Comparison of ENCODE assay signal across 12 cellular contexts in genomic region chr4:76435689-76436176, GRCh38. TPM values are rescaled to one million over a fixed set of nuclear protein-coding genes. Genes with fewer than 3 reads are reported as not detected.
DNase-seq lines count a peak whose midpoint lies in the region; ATAC-seq and TF ChIP-seq lines count a peak whose summit lies in the region.
"Had no signal": no experiment of that assay in that cellular context is flagged by ENCODE, and none has a peak within 500 bp of the region (broad histone marks: within the 10 kb centered on the region; RNA-seq: fewer than 3 reads in every experiment).

No MANE protein-coding gene starts in this region.

- peak overlapping the region; percentile 77 for H3K4me2 ChIP-seq in osteoblast (ENCODE audit: insufficient read depth, low read length)

- peaks cover 6% of the 10 kb centered on the region for H3K4me1 Mint-ChIP-seq in T-helper 17 cell
- H3K4me1 Mint-ChIP-seq: activated CD4-positive, alpha-beta T cell treated with anti-CD3 and anti-CD28 coated beads, Interleukin-2, amount 10 ng/mL, durations not matched to agents 7 days and 5 days had no signal

- DNase-seq in AG09319 (ENCODE audit: extremely low read depth, low read depth): no peak
- DNase-seq in ascending aorta (ENCODE audit: low spot score in 2 of 2): no peak
- no peak for DNase-seq in left ventricle myocardium superior
- DNase-seq in osteoblast (ENCODE audit: insufficient read length, low spot score, missing footprints): no peak
- DNase-seq in T-helper 17 cell: no peak
- no peak for DNase-seq in activated T-cell treated with anti-CD3 and anti-CD28 coated beads, Interleukin-2, amount 50 U/mL, for 48 hours
- DNase-seq: activated CD4-positive, alpha-beta T cell treated with anti-CD3 and anti-CD28 coated beads, Interleukin-2, amount 10 ng/mL, durations not matched to agents 7 days and 5 days; NCI-H2171 treated with DMSO at 0.1 percent for 48 hours; SIG-M5 had no signal

- peaks cover 4% of the 10 kb centered on the region for H3K36me3 Mint-ChIP-seq in T-helper 17 cell (ENCODE audit: low read depth)
- H3K36me3 Mint-ChIP-seq: activated naive CD4-positive, alpha-beta T cell treated with anti-CD3 and anti-CD28 coated beads, Interleukin-2, amount 50 U/mL, for 24 hours had no signal

- H3K9me3 ChIP-seq in ascending aorta: no peaks in the 10 kb centered on the region
- no peaks in the 10 kb centered on the region for H3K9me3 ChIP-seq in osteoblast (ENCODE audit: low read depth, low read length)
- H3K9me3 ChIP-seq in T-helper 17 cell (ENCODE audit: control insufficient read depth, low read length, poor library complexity, severe bottlenecking): no peaks in the 10 kb centered on the region

- H4K20me1 ChIP-seq in osteoblast (ENCODE audit: insufficient read depth, low read length): no peaks in the 10 kb centered on the region

- H3K4me3 Mint-ChIP-seq in T-helper 17 cell: no peak overlapping the region
- H3K4me3 Mint-ChIP-seq: activated CD4-positive, alpha-beta T cell treated with anti-CD3 and anti-CD28 coated beads, Interleukin-2, amount 10 ng/mL, durations not matched to agents 7 days and 5 days; activated naive CD4-positive, alpha-beta T cell treated with anti-CD3 and anti-CD28 coated beads, Interleukin-2, amount 50 U/mL, for 24 hours had no signal

- peaks cover 48% of the 10 kb centered on the region for H3K27me3 Mint-ChIP-seq in T-helper 17 cell

- H3K4me3 ChIP-seq in ascending aorta (peak overlapping the region; percentile 20 to 57), osteoblast (ENCODE audit: insufficient read depth, low read length) (peak overlapping the region; percentile 49)

- ATAC-seq in left ventricle myocardium superior (peak; percentile 28), GM18511 (IDR thresholded peaks at IDR 0.05; ENCODE audit: unreplicated experiment) (no peak), GM18873 (IDR thresholded peaks at IDR 0.05; ENCODE audit: low FRiP score, unreplicated experiment) (no peak), T-helper 17 cell (no peak)

- H3K36me3 ChIP-seq in ascending aorta: no peaks in the 10 kb centered on the region
- no peaks in the 10 kb centered on the region for H3K36me3 ChIP-seq in osteoblast (ENCODE audit: insufficient read depth, low read length)

- H3K27ac ChIP-seq in ascending aorta (peak overlapping the region; percentile 30 to 72), osteoblast (ENCODE audit: low read depth, low read length) (no peak overlapping the region)

- TF ChIP-seq CTCF in AG09319 (IDR thresholded peaks at IDR 0.05; ENCODE audit: low read depth, low read length) (peak; percentile 1; the same call in 1 of the 2 replicates), ascending aorta (IDR thresholded peaks at IDR 0.05) (no peak), osteoblast (IDR thresholded peaks at IDR 0.05; ENCODE audit: extremely low read depth, low read depth, low read length) (no peak)

- H3K4me1 ChIP-seq in ascending aorta: no peaks in the 10 kb centered on the region
- no peaks in the 10 kb centered on the region for H3K4me1 ChIP-seq in osteoblast (ENCODE audit: insufficient read depth, low read length)

- H3K27me3 ChIP-seq in ascending aorta: no peaks in the 10 kb centered on the region
- peaks cover 56% of the 10 kb centered on the region for H3K27me3 ChIP-seq in osteoblast (ENCODE audit: insufficient read depth, low read length)

- H3K27ac Mint-ChIP-seq in T-helper 17 cell: no peak overlapping the region
- H3K27ac Mint-ChIP-seq: activated CD4-positive, alpha-beta T cell treated with anti-CD3 and anti-CD28 coated beads, Interleukin-2, amount 10 ng/mL, durations not matched to agents 7 days and 5 days; activated naive CD4-positive, alpha-beta T cell treated with anti-CD3 and anti-CD28 coated beads, Interleukin-2, amount 50 U/mL, for 24 hours had no signal

- H3K79me2 ChIP-seq in osteoblast (ENCODE audit: insufficient read depth, low read length): no peaks in the 10 kb centered on the region

- peak overlapping the region; percentile 53 for H2AFZ ChIP-seq in osteoblast (ENCODE audit: low read length)

- intact Hi-C loops in ascending aorta (cut with DNase I) (loop anchor here (10.0 kb wide), 2 partner anchors 639 to 769 kb away; partner anchors contain the start of gene CCNI), left ventricle myocardium superior (cut with micrococcal nuclease) (no loop called here)

RNA-seq across cellular contexts. Expression of gene SHROOM3, which starts 0.7 kb away (rescaled TPM):
- total RNA-seq in ascending aorta (192 TPM), left ventricle myocardium superior (14.2 TPM), osteoblast (9.4 and 9.8 TPM in 2 replicates), T-helper 17 cell (not detected)
- total RNA-seq: activated CD4-positive, alpha-beta T cell treated with anti-CD3 and anti-CD28 coated beads, Interleukin-2, amount 10 ng/mL, durations not matched to agents 7 days and 5 days had no signal

RNA-seq across cellular contexts. Expression of gene CCDC158, which starts 14.8 kb away (rescaled TPM):
- total RNA-seq in ascending aorta (1.1 TPM), left ventricle myocardium superior (0.59 TPM), osteoblast (0.36 and 0.59 TPM in 2 replicates), T-helper 17 cell (not detected)
- total RNA-seq: activated CD4-positive, alpha-beta T cell treated with anti-CD3 and anti-CD28 coated beads, Interleukin-2, amount 10 ng/mL, durations not matched to agents 7 days and 5 days had no signal

Comparison
In these comparisons a context has a peak if more than half of its experiments do, and no peak if none do; other contexts are left out.
1. RNA of gene SHROOM3, which starts 0.7 kb away (total RNA-seq): 192 TPM in ascending aorta (single experiment); 14.2 TPM in left ventricle myocardium superior (single experiment), 9.4 to 9.8 TPM in osteoblast and not detected in T-helper 17 cell; every median in the first group is over 10 times any median in the second.